In genomic region chr1:181119076-181119989, GRCh38 we compare ENCODE assay signal across 13 cellular contexts. TPM values are rescaled to one million over a fixed set of nuclear protein-coding genes. Genes with fewer than 3 reads are reported as not detected.
DNase-seq lines count a peak whose midpoint lies in the region; ATAC-seq and TF ChIP-seq lines count a peak whose summit lies in the region.
"Had no signal": no experiment of that assay in that cellular context is flagged by ENCODE, and none has a peak within 500 bp of the region (broad histone marks: within the 10 kb centered on the region; RNA-seq: fewer than 3 reads in every experiment).

No MANE protein-coding gene starts in this region.

- H2AFZ ChIP-seq in GM23248 (no peak overlapping the region), hepatocyte (no peak overlapping the region)

- H3K4me2 ChIP-seq in GM23248 (ENCODE audit: unreplicated experiment) (no peak overlapping the region), hepatocyte (no peak overlapping the region)

- POLR2A ChIA-PET in WTC11 (lab: Charles Lee) = no interaction called here

- CTCF ChIA-PET in WTC11 (lab: Charles Lee) = interaction anchor here (0.5 to 1.3 kb wide), 2 partner anchors 16 to 70 kb away, joined by 3 to 5 read pairs; no protein-coding TSS in a partner anchor

- H3F3A ChIP-seq in GM23248 (ENCODE audit: insufficient read depth) = no peaks in the 10 kb centered on the region

- H3K9me2 ChIP-seq in GM23248 (ENCODE audit: insufficient read depth) (no peaks in the 10 kb centered on the region), hepatocyte (replicated peaks; ENCODE audit: insufficient read depth) (no peaks in the 10 kb centered on the region)

- DNase-seq in GM23248 (peak; percentile 52), SK-MEL-5 (ENCODE audit: low read depth, low spot score) (peak; percentile 50), hepatocyte (ENCODE audit: low spot score) (peak; percentile 73), prostate gland (ENCODE audit: low spot score) (peak; percentile 44), GOT3 (lab: John Stamatoyannopoulos, UW) (no peak), Kasumi-1 (lab: John Stamatoyannopoulos, UW) (no peak), WTC11 (ENCODE audit: low spot score) (no peak)
- no peak for DNase-seq in activated naive CD4-positive, alpha-beta T cell treated with Interleukin-2 at 50 U/mL for 16 hours
- DNase-seq: activated CD4-positive, alpha-beta T cell treated with anti-CD3 and anti-CD28 coated beads for 1 hour; activated T-cell treated with anti-CD3 and anti-CD28 coated beads for 4 hours; AML-193; DMS53; SW 1271 had no signal

- H4K20me1 ChIP-seq in GM23248 (ENCODE audit: insufficient read depth) = no peaks in the 10 kb centered on the region
- no peaks in the 10 kb centered on the region for H4K20me1 ChIP-seq in hepatocyte (ENCODE audit: insufficient read depth, poor library complexity, severe bottlenecking)

- no peaks in the 10 kb centered on the region for H3K27me3 Mint-ChIP-seq in WTC11 (ENCODE audit: low read depth)

- ATAC-seq in WTC11 = no peak

- H3K4me1 Mint-ChIP-seq in WTC11 = peaks cover 20% of the 10 kb centered on the region

- no peaks in the 10 kb centered on the region for H3K36me3 Mint-ChIP-seq in WTC11

- intact Hi-C loops in prostate gland (cut with DNase I) = no loop called here

- no peak for TF ChIP-seq POLR2A in prostate gland (IDR thresholded peaks at IDR 0.05)

- H3K4me1 ChIP-seq in GM23248 (ENCODE audit: insufficient read depth) (peaks cover 16% of the 10 kb centered on the region), hepatocyte (ENCODE audit: insufficient read depth) (peaks cover 18% of the 10 kb centered on the region), prostate gland (replicated peaks) (no peaks in the 10 kb centered on the region)

- H3K36me3 ChIP-seq in GM23248 (ENCODE audit: low read depth) (no peaks in the 10 kb centered on the region), hepatocyte (replicated peaks; ENCODE audit: insufficient read depth, low read depth) (no peaks in the 10 kb centered on the region), prostate gland (no peaks in the 10 kb centered on the region)

- H3K9me3 ChIP-seq in GM23248 (ENCODE audit: low read depth) = no peaks in the 10 kb centered on the region
- no peaks in the 10 kb centered on the region for H3K9me3 ChIP-seq in hepatocyte (ENCODE audit: low read depth)
- H3K9me3 ChIP-seq in prostate gland = no peaks in the 10 kb centered on the region

- H3K4me3 Mint-ChIP-seq in WTC11 = no peak overlapping the region

- 69 to 70% methylated on average over 6 of the region's 6 CpGs for WGBS in GM23248 (ENCODE audit: low coverage in 1 of 2, low lambda C conversion rate in 2 of 2, missing lambda C conversion rate in 2 of 2), 2 experiments
- WGBS in hepatocyte (ENCODE audit: low lambda C conversion rate, missing lambda C conversion rate) = 77% methylated on average over 6 of the region's 6 CpGs
- WGBS in prostate gland = 65% methylated on average over 6 of the region's 6 CpGs

- in situ Hi-C loops in GM23248 (cut with MboI) (no loop called here), SK-MEL-5 (cut with HindIII; ENCODE audit: low pct_unique_long_range_greater_than_20kb, low sequenced_read_pairs) (no loop called here)

- H3K4me3 ChIP-seq in GM23248 = no peak overlapping the region
- no peak overlapping the region for H3K4me3 ChIP-seq in hepatocyte
- H3K4me3 ChIP-seq in prostate gland = no peak overlapping the region

- H3K27ac ChIP-seq in GM23248 (no peak overlapping the region), hepatocyte (peak overlapping the region; percentile 87), prostate gland (no peak overlapping the region)

- H3K79me2 ChIP-seq in GM23248 (ENCODE audit: insufficient read depth) = no peaks in the 10 kb centered on the region
- H3K79me2 ChIP-seq in hepatocyte = no peaks in the 10 kb centered on the region

- H3K9me3 Mint-ChIP-seq in WTC11 = no peaks in the 10 kb centered on the region

- no peak overlapping the region for H3K9ac ChIP-seq in GM23248

- no peak for TF ChIP-seq CTCF in hepatocyte (IDR thresholded peaks at IDR 0.05; ENCODE audit: poor library complexity)
- TF ChIP-seq CTCF in prostate gland (IDR thresholded peaks at IDR 0.05) = no peak
- TF ChIP-seq CTCF in WTC11 (IDR thresholded peaks at IDR 0.05) = no peak

- no peak overlapping the region for H3K27ac Mint-ChIP-seq in WTC11

- no peaks in the 10 kb centered on the region for H3K27me3 ChIP-seq in GM23248 (replicated peaks; ENCODE audit: insufficient read depth)
- H3K27me3 ChIP-seq in hepatocyte = no peaks in the 10 kb centered on the region
- H3K27me3 ChIP-seq in prostate gland (replicated peaks; ENCODE audit: insufficient read depth) = no peaks in the 10 kb centered on the region

TF ChIP-seq in WTC11, 78 proteins besides CTCF, POLR2A, EP300 and RAD21 (continues in another document):
- no peak for TF ChIP-seq ATF1 (CRISPR knock-in tag; IDR thresholded peaks at IDR 0.05)
- TF ChIP-seq, protein P1, sequence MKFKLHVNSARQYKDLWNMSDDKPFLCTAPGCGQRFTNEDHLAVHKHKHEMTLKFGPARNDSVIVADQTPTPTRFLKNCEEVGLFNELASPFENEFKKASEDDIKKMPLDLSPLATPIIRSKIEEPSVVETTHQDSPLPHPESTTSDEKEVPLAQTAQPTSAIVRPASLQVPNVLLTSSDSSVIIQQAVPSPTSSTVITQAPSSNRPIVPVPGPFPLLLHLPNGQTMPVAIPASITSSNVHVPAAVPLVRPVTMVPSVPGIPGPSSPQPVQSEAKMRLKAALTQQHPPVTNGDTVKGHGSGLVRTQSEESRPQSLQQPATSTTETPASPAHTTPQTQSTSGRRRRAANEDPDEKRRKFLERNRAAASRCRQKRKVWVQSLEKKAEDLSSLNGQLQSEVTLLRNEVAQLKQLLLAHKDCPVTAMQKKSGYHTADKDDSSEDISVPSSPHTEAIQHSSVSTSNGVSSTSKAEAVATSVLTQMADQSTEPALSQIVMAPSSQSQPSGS (CRISPR knock-in tag; IDR thresholded peaks at IDR 0.05; ENCODE audit: borderline replicate concordance, low read depth) = no peak
- TF ChIP-seq, protein P2, sequence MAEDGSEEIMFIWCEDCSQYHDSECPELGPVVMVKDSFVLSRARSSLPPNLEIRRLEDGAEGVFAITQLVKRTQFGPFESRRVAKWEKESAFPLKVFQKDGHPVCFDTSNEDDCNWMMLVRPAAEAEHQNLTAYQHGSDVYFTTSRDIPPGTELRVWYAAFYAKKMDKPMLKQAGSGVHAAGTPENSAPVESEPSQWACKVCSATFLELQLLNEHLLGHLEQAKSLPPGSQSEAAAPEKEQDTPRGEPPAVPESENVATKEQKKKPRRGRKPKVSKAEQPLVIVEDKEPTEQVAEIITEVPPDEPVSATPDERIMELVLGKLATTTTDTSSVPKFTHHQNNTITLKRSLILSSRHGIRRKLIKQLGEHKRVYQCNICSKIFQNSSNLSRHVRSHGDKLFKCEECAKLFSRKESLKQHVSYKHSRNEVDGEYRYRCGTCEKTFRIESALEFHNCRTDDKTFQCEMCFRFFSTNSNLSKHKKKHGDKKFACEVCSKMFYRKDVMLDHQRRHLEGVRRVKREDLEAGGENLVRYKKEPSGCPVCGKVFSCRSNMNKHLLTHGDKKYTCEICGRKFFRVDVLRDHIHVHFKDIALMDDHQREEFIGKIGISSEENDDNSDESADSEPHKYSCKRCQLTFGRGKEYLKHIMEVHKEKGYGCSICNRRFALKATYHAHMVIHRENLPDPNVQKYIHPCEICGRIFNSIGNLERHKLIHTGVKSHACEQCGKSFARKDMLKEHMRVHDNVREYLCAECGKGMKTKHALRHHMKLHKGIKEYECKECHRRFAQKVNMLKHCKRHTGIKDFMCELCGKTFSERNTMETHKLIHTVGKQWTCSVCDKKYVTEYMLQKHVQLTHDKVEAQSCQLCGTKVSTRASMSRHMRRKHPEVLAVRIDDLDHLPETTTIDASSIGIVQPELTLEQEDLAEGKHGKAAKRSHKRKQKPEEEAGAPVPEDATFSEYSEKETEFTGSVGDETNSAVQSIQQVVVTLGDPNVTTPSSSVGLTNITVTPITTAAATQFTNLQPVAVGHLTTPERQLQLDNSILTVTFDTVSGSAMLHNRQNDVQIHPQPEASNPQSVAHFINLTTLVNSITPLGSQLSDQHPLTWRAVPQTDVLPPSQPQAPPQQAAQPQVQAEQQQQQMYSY (CRISPR knock-in tag; IDR thresholded peaks at IDR 0.05) = no peak
- no peak for TF ChIP-seq SMAD4 (CRISPR knock-in tag; IDR thresholded peaks at IDR 0.05)
- TF ChIP-seq, protein P3, sequence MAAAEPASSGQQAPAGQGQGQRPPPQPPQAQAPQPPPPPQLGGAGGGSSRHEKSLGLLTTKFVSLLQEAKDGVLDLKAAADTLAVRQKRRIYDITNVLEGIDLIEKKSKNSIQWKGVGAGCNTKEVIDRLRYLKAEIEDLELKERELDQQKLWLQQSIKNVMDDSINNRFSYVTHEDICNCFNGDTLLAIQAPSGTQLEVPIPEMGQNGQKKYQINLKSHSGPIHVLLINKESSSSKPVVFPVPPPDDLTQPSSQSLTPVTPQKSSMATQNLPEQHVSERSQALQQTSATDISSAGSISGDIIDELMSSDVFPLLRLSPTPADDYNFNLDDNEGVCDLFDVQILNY (CRISPR knock-in tag; IDR thresholded peaks at IDR 0.05) = no peak
- no peak for TF ChIP-seq OVOL2 (CRISPR knock-in tag; IDR thresholded peaks at IDR 0.05; ENCODE audit: borderline replicate concordance)
- TF ChIP-seq FOXP1 (CRISPR knock-in tag; IDR thresholded peaks at IDR 0.05; ENCODE audit: borderline replicate concordance) = no peak
- TF ChIP-seq, protein P4, sequence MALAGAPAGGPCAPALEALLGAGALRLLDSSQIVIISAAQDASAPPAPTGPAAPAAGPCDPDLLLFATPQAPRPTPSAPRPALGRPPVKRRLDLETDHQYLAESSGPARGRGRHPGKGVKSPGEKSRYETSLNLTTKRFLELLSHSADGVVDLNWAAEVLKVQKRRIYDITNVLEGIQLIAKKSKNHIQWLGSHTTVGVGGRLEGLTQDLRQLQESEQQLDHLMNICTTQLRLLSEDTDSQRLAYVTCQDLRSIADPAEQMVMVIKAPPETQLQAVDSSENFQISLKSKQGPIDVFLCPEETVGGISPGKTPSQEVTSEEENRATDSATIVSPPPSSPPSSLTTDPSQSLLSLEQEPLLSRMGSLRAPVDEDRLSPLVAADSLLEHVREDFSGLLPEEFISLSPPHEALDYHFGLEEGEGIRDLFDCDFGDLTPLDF (CRISPR knock-in tag; IDR thresholded peaks at IDR 0.05) = no peak

RNA-seq across cellular contexts. Expression of gene IER5, which starts 30.8 kb away (rescaled TPM):
- 33.6 and 38.5 TPM in 2 replicates for total RNA-seq in GM23248 (2014; rRNA removed; shearing (Covaris generic))
- polyA plus RNA-seq in GM23248 (2016; fragmentation: Nextera tagmentation; extraction: Ambion mirVana) (8.1 and 10.8 TPM in 2 replicates), hepatocyte (18.2 and 23.1 TPM in 2 replicates)
- 31.5 and 32.6 TPM in 2 replicates for total RNA-seq in SK-MEL-5 (2014; rRNA removed; shearing (Covaris generic))
- polyA plus RNA-seq in SK-MEL-5 (2015; cell fraction: cytosol; rRNA removed) = 40.8 and 40.9 TPM in 2 replicates
- polyA plus RNA-seq in SK-MEL-5 (2015; cell fraction: nucleus; rRNA removed) = 34.1 and 48.0 TPM in 2 replicates
- total RNA-seq in hepatocyte (13.0 and 16.6 TPM in 2 replicates), prostate gland (10 to 100 TPM; 10.3 to 14.3 TPM), WTC11 (2021) (14.2 to 18.2 TPM (median 14.3 TPM) in 3 replicates)

Comparison
In these comparisons a context has a peak if more than half of its experiments do, and no peak if none do; other contexts are left out.
1. DNase-seq: peak in GM23248 (single experiment), SK-MEL-5 (single experiment), hepatocyte (single experiment) and prostate gland (single experiment); none in activated naive CD4-positive, alpha-beta T cell treated with Interleukin-2 at 50 U/mL for 16 hours (single experiment), GOT3 (single experiment), Kasumi-1 (0 of 2) and WTC11 (single experiment).